ENCODE assay signal across 14 cellular contexts in genomic region chr9:76887951-76888350, GRCh38. TPM values are rescaled to one million over a fixed set of nuclear protein-coding genes. Genes with fewer than 3 reads are reported as not detected.
DNase-seq lines count a peak whose midpoint lies in the region; ATAC-seq and TF ChIP-seq lines count a peak whose summit lies in the region.
"Had no signal": no experiment of that assay in that cellular context is flagged by ENCODE, and none has a peak within 500 bp of the region (broad histone marks: within the 10 kb centered on the region; RNA-seq: fewer than 3 reads in every experiment).

No MANE protein-coding gene starts in this region.

- H3K4me1 ChIP-seq in ectodermal cell (ENCODE audit: control insufficient read depth, insufficient read depth, low read length) (peaks cover 7% of the 10 kb centered on the region), mucosa of descending colon (ENCODE audit: low read depth) (peaks cover 8% of the 10 kb centered on the region)
- H3K4me1 ChIP-seq: gastrocnemius medialis had no signal

- intact Hi-C loops in mucosa of descending colon (cut with DNase I, micrococcal nuclease), result no loop called here

- H3K9me3 Mint-ChIP-seq in nephron (no peaks in the 10 kb centered on the region), immature natural killer cell (peaks cover 0 to 3% (median 0%) of the 10 kb centered on the region in 6 donors)
- no peaks in the 10 kb centered on the region for H3K9me3 Mint-ChIP-seq in stimulated activated effector memory CD8-positive, alpha-beta T cell treated with anti-CD3 and anti-CD28 coated beads, Interleukin-12 subunit alpha, Interleukin-12 subunit beta, amount 100 ng/mL, for 72 hours
- H3K9me3 Mint-ChIP-seq: activated naive CD8-positive, alpha-beta T cell treated with anti-CD3 and anti-CD28 coated beads, Interleukin-2, amount 10 ng/mL, durations not matched to agents 7 days and 5 days had no signal

- peak overlapping the region; percentile 3 to 23 (median 9) for H3K27ac Mint-ChIP-seq in nephron
- no peak overlapping the region for H3K27ac Mint-ChIP-seq in immature natural killer cell
- no peak overlapping the region for H3K27ac Mint-ChIP-seq in stimulated activated effector memory CD8-positive, alpha-beta T cell treated with anti-CD3 and anti-CD28 coated beads, Interleukin-12 subunit alpha, Interleukin-12 subunit beta, amount 100 ng/mL, for 72 hours
- H3K27ac Mint-ChIP-seq: activated naive CD8-positive, alpha-beta T cell treated with anti-CD3 and anti-CD28 coated beads, Interleukin-2, amount 10 ng/mL, durations not matched to agents 7 days and 5 days; naive thymus-derived CD4-positive, alpha-beta T cell had no signal

- H3K27ac ChIP-seq in ectodermal cell (ENCODE audit: insufficient read depth, low read depth, low read length, poor library complexity, severe bottlenecking), result peak overlapping the region; percentile 90
- H3K27ac ChIP-seq: skin epidermis, WERI-Rb-1 had no signal

- H3K27me3 Mint-ChIP-seq in nephron (ENCODE audit: low read depth) (peaks cover 8% of the 10 kb centered on the region), immature natural killer cell (ENCODE audit: low read depth in 3 of 3) (peaks cover 0 to 2% (median 0%) of the 10 kb centered on the region in 3 donors)

- no peaks in the 10 kb centered on the region for H3K27me3 ChIP-seq in ectodermal cell (ENCODE audit: control insufficient read depth, insufficient read depth, low read length, poor library complexity, severe bottlenecking)
- H3K27me3 ChIP-seq: gastrocnemius medialis had no signal

- no peak for TF ChIP-seq CTCF in nephron (IDR thresholded peaks at IDR 0.05; ENCODE audit: unreplicated experiment in 3 of 3)
- no peak for TF ChIP-seq CTCF in mucosa of descending colon (IDR thresholded peaks at IDR 0.05)

- ATAC-seq in mucosa of descending colon, result no peak
- no peak for ATAC-seq in stimulated activated effector memory CD8-positive, alpha-beta T cell treated with anti-CD3 and anti-CD28 coated beads, Interleukin-12 subunit alpha, Interleukin-12 subunit beta, amount 100 ng/mL, for 72 hours
- ATAC-seq: gastrocnemius medialis; naive thymus-derived CD4-positive, alpha-beta T cell had no signal

- H3K4me1 Mint-ChIP-seq in nephron, result peaks cover 17% of the 10 kb centered on the region
- H3K4me1 Mint-ChIP-seq in immature natural killer cell, result no peaks in the 10 kb centered on the region
- no peaks in the 10 kb centered on the region for H3K4me1 Mint-ChIP-seq in stimulated activated effector memory CD8-positive, alpha-beta T cell treated with anti-CD3 and anti-CD28 coated beads, Interleukin-12 subunit alpha, Interleukin-12 subunit beta, amount 100 ng/mL, for 72 hours
- H3K4me1 Mint-ChIP-seq: activated naive CD8-positive, alpha-beta T cell treated with anti-CD3 and anti-CD28 coated beads, Interleukin-2, amount 10 ng/mL, durations not matched to agents 7 days and 5 days; naive thymus-derived CD4-positive, alpha-beta T cell had no signal

- H3K36me3 ChIP-seq in ectodermal cell (ENCODE audit: control insufficient read depth, insufficient read depth, low read length) (no peaks in the 10 kb centered on the region), mucosa of descending colon (ENCODE audit: low read depth) (no peaks in the 10 kb centered on the region)
- H3K36me3 ChIP-seq: gastrocnemius medialis, WERI-Rb-1 had no signal

- H3K4me3 Mint-ChIP-seq in nephron, result no peak overlapping the region
- H3K4me3 Mint-ChIP-seq in immature natural killer cell, result no peak overlapping the region
- H3K4me3 Mint-ChIP-seq in stimulated activated effector memory CD8-positive, alpha-beta T cell treated with anti-CD3 and anti-CD28 coated beads, Interleukin-12 subunit alpha, Interleukin-12 subunit beta, amount 100 ng/mL, for 72 hours, result no peak overlapping the region
- H3K4me3 Mint-ChIP-seq: activated naive CD8-positive, alpha-beta T cell treated with anti-CD3 and anti-CD28 coated beads, Interleukin-2, amount 10 ng/mL, durations not matched to agents 7 days and 5 days; naive thymus-derived CD4-positive, alpha-beta T cell had no signal

- DNase-seq in AG20443 (ENCODE audit: low spot score) (peak; percentile 16), NCI-H146 treated with DMSO at 0.1 percent for 48 hours (lab: John Stamatoyannopoulos, UW; ENCODE audit: unreplicated experiment) (peak; percentile 27), immature natural killer cell (no peak), mucosa of descending colon (no peak), NCI-H226 (no peak)
- no peak for DNase-seq in stimulated activated effector memory CD8-positive, alpha-beta T cell treated with anti-CD3 and anti-CD28 coated beads, Interleukin-12 subunit alpha, Interleukin-12 subunit beta, amount 100 ng/mL, for 72 hours (ENCODE audit: low spot score in 2 of 2)
- DNase-seq: activated naive CD8-positive, alpha-beta T cell treated with anti-CD3 and anti-CD28 coated beads, Interleukin-2, amount 10 ng/mL, durations not matched to agents 7 days and 5 days; gastrocnemius medialis; naive thymus-derived CD4-positive, alpha-beta T cell; NCI-H2081 treated with DMSO at 0.1 percent for 48 hours; WERI-Rb-1 had no signal

- H3K36me3 Mint-ChIP-seq in nephron (ENCODE audit: low read depth) (no peaks in the 10 kb centered on the region), immature natural killer cell (no peaks in the 10 kb centered on the region)
- no peaks in the 10 kb centered on the region for H3K36me3 Mint-ChIP-seq in stimulated activated effector memory CD8-positive, alpha-beta T cell treated with anti-CD3 and anti-CD28 coated beads, Interleukin-12 subunit alpha, Interleukin-12 subunit beta, amount 100 ng/mL, for 72 hours
- H3K36me3 Mint-ChIP-seq: activated naive CD8-positive, alpha-beta T cell treated with anti-CD3 and anti-CD28 coated beads, Interleukin-2, amount 10 ng/mL, durations not matched to agents 7 days and 5 days; naive thymus-derived CD4-positive, alpha-beta T cell had no signal

- H3K4me3 ChIP-seq in ectodermal cell (ENCODE audit: insufficient read depth, low read depth, low read length) (no peak overlapping the region), mucosa of descending colon (no peak overlapping the region)
- H3K4me3 ChIP-seq: gastrocnemius medialis, skin epidermis had no signal

- WGBS in ectodermal cell, 2 experiments, result 64 to 76% methylated on average over 5 to 7 of the region's 7 CpGs

- H3K9me3 ChIP-seq in ectodermal cell (ENCODE audit: control insufficient read depth, low read length) (no peaks in the 10 kb centered on the region), mucosa of descending colon (no peaks in the 10 kb centered on the region)
- H3K9me3 ChIP-seq: gastrocnemius medialis had no signal

RNA-seq across cellular contexts. Expression of gene PRUNE2, which starts 18.0 kb away (rescaled TPM):
- polyA plus RNA-seq in ectodermal cell (2013, experiment 1 of 4), result 18.3 TPM
- polyA plus RNA-seq in ectodermal cell (2013, experiment 2 of 4), result 24.6 TPM
- 18.7 TPM for polyA plus RNA-seq in ectodermal cell (2013, experiment 3 of 4)
- 22.0 TPM for polyA plus RNA-seq in ectodermal cell (2013, experiment 4 of 4)
- under 1 TPM in 2 of 3 donors, not detected in 1; 0.11 to 0.24 TPM for polyA plus RNA-seq in immature natural killer cell
- 100 to 1,000 TPM in 1 of 3 donors, 10 to 100 TPM in 2; 48.2 to 437 (median 62.4) TPM for total RNA-seq in mucosa of descending colon
- polyA plus RNA-seq: naive thymus-derived CD4-positive, alpha-beta T cell had no signal

Comparison
In these comparisons a context has a peak if more than half of its experiments do, and no peak if none do; other contexts are left out.
1. DNase-seq: peak in AG20443 (single experiment) and NCI-H146 treated with DMSO at 0.1 percent for 48 hours (single experiment); none in immature natural killer cell (0 of 3), mucosa of descending colon (0 of 3), NCI-H226 (single experiment) and stimulated activated effector memory CD8-positive, alpha-beta T cell treated with anti-CD3 and anti-CD28 coated beads, Interleukin-12 subunit alpha, Interleukin-12 subunit beta, amount 100 ng/mL, for 72 hours (0 of 2).
2. H3K27ac Mint-ChIP-seq: peak in nephron (3 of 3); none in immature natural killer cell (0 of 6) and stimulated activated effector memory CD8-positive, alpha-beta T cell treated with anti-CD3 and anti-CD28 coated beads, Interleukin-12 subunit alpha, Interleukin-12 subunit beta, amount 100 ng/mL, for 72 hours (single experiment).